2 cellular contexts compared by ENCODE assay signal in genomic region chr3:134370611-134371451, GRCh38.
TF ChIP-seq lines count a peak whose summit lies in the region.

No MANE protein-coding gene starts in this region.

TF ChIP-seq in SK-N-SH, 30 proteins besides CTCF, POLR2A, EP300 and RAD21 (continued from another document):
- TF ChIP-seq MAX (IDR thresholded peaks at IDR 0.05; ENCODE audit: low read depth): no peak
- TF ChIP-seq REST (IDR thresholded peaks at IDR 0.05; ENCODE audit: low read depth, low read length): no peak
- TF ChIP-seq USF2 (IDR thresholded peaks at IDR 0.05; ENCODE audit: borderline replicate concordance, low read depth, low read length): no peak
- no peak for TF ChIP-seq SMC3 (IDR thresholded peaks at IDR 0.05; ENCODE audit: low read depth, low read length)
- TF ChIP-seq POLR2AphosphoS5 (IDR thresholded peaks at IDR 0.05; ENCODE audit: low read depth, low read length): no peak; the same call in 1 of the 2 replicates

TF ChIP-seq in SK-N-SH treated with all-trans-retinoic acid at 6 μM for 48 hours, 23 proteins besides CTCF, POLR2A, EP300 and RAD21 (continued from another document):
- no peak for TF ChIP-seq CSRNP3 (CRISPR knock-in tag; IDR thresholded peaks at IDR 0.05)
